Comparison of ENCODE assay signal across 1 cellular context in the genomic region with DNA sequence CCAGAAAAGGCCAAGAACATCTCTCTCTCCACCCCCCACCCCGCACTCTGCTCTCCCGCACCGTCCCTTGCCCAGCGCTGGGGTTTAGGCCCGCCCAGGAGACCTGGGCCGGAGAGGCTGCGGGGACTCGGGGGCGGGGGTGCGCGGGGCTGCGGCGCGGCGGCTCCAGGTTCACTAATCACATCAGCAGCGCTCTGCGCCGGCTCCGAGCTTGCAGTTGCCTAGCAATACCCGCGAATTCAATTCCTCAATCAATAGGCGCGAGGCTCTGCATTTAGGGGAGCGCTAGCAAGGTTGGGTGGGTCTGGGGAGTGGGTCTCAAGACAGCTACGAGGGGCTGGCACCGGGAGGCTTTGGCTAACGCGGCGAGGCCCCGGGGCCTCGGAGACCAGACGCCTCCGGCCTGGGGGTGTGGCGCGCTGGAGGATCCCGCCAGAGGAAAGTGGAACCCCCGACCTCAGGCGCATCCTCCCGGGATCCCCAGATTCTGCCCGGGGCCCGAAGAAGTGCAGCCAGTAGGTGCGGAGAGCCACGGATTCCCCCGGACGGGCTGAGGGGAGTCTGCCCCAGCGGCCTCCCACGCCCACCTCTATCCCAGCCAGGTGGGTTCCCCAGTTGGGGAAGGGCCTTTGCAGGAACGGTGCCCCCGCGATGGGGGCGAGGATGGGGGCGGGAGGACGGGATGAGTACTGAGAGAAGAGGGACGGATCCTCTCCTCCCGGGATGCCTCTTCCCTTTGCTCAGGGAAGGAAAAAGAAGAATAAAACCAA.
TF ChIP-seq lines count a peak whose summit lies in the region.

No MANE protein-coding gene starts in this region.

TF ChIP-seq in H1, 55 proteins besides CTCF, POLR2A, EP300 and RAD21:
- peak; percentile 97 for TF ChIP-seq EZH2 (IDR thresholded peaks at IDR 0.05; ENCODE audit: low read depth, low read length, severe bottlenecking)
- TF ChIP-seq SUZ12 (IDR thresholded peaks at IDR 0.05; ENCODE audit: low read length), result peak; percentile 93
- no peak for TF ChIP-seq JUN (IDR thresholded peaks at IDR 0.05; ENCODE audit: low read depth, low read length)
- peak; percentile 67; the same call in 1 of the 2 replicates for TF ChIP-seq CBX8 (IDR thresholded peaks at IDR 0.05; ENCODE audit: borderline replicate concordance, low read depth, low read length)
- peak; percentile 87 for TF ChIP-seq RNF2 (IDR thresholded peaks at IDR 0.05; ENCODE audit: borderline replicate concordance, low read depth, low read length, missing control alignments, poor library complexity, severe bottlenecking)
